In the genomic region with DNA sequence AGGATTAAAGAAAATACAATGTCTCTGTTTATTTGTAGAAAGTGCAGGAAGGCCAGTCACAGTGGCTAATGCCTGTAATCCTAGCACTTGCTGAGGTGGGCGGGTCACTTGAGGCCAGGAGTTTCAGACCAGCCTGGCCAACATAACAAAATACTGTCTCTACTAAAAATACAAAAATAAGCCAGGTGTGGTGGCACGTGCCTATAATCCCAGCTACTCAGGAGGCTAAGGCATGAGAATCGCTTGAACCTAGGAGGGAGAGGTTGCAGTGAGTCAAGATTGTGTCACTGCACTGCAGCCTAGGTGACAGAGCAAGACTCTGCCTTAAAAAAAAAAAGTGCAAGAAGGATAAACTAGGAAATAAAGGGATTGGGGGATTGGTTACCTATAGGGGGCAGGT, we compare ENCODE assay signal across 1 cellular context.
TF ChIP-seq lines count a peak whose summit lies in the region.

No MANE protein-coding gene starts in this region.

TF ChIP-seq in IMR-90, 13 proteins besides CTCF, POLR2A, EP300 and RAD21:
- TF ChIP-seq BHLHE40 (IDR thresholded peaks at IDR 0.05; ENCODE audit: low read depth, low read length): peak; percentile 62; the same call in 1 of the 2 replicates
TF ChIP-seq in IMR-90: peak in this region for 1; not testable (repeated sequence) for 12.
